ENCODE assay signal across 1 cellular context in the genomic region with DNA sequence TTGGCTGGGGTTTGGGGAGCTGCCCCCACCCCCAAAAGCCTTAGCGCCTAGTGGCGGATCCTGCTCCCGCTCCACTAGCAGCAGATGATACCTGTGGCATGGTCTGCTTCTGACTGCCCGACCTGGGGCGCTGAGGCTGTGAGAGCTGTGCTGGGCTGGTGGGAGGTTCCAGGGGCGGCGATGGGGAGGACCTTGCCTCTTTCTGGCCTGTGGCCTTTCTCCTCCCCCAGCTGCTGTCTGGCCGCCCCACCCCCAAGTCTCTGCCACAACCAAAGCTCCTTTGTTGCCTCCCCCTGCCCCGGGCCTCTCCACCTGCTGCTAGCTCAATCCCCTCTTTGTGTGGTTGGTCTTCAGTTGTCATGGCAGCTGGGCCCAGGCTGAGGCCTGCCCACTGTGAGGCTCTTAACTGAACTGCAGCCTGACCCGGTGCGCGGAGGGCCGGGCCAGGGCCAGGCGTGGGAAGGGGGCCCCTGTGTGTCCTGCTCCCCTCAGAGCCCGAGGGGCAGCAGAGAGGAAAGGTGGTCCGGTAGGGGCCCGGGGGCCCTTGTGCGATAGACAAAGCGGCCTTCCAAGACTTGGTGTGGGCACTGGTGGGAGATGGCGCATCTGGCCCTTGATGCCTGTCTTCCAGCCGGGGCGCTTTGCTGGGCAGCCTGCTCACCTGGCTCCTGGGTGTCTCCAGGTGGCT.
TF ChIP-seq lines count a peak whose summit lies in the region.

No MANE protein-coding gene starts in this region.

TF ChIP-seq in HepG2, 621 proteins besides CTCF, POLR2A, EP300 and RAD21 (continued from another document and continues in another):
- TF ChIP-seq, protein P1, sequence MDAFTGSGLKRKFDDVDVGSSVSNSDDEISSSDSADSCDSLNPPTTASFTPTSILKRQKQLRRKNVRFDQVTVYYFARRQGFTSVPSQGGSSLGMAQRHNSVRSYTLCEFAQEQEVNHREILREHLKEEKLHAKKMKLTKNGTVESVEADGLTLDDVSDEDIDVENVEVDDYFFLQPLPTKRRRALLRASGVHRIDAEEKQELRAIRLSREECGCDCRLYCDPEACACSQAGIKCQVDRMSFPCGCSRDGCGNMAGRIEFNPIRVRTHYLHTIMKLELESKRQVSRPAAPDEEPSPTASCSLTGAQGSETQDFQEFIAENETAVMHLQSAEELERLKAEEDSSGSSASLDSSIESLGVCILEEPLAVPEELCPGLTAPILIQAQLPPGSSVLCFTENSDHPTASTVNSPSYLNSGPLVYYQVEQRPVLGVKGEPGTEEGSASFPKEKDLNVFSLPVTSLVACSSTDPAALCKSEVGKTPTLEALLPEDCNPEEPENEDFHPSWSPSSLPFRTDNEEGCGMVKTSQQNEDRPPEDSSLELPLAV (CRISPR knock-in tag; conservative IDR thresholded peaks at IDR 0.05; ENCODE audit: low read depth) = no peak
- TF ChIP-seq, protein P2, sequence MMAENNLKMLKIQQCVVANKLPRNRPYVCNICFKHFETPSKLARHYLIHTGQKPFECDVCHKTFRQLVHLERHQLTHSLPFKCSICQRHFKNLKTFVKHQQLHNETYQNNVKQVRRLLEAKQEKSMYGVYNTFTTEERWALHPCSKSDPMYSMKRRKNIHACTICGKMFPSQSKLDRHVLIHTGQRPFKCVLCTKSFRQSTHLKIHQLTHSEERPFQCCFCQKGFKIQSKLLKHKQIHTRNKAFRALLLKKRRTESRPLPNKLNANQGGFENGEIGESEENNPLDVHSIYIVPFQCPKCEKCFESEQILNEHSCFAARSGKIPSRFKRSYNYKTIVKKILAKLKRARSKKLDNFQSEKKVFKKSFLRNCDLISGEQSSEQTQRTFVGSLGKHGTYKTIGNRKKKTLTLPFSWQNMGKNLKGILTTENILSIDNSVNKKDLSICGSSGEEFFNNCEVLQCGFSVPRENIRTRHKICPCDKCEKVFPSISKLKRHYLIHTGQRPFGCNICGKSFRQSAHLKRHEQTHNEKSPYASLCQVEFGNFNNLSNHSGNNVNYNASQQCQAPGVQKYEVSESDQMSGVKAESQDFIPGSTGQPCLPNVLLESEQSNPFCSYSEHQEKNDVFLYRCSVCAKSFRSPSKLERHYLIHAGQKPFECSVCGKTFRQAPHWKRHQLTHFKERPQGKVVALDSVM (CRISPR knock-in tag; IDR thresholded peaks at IDR 0.05) = peak; percentile 77
- peak; percentile 96 for TF ChIP-seq ZNF292 (CRISPR knock-in tag; IDR thresholded peaks at IDR 0.05; ENCODE audit: borderline replicate concordance, low read depth)
- no peak for TF ChIP-seq SMAD9 (CRISPR knock-in tag; IDR thresholded peaks at IDR 0.05)
- no peak for TF ChIP-seq GTF2F1 (IDR thresholded peaks at IDR 0.05; ENCODE audit: low read length)
- no peak for TF ChIP-seq ZNF317 (CRISPR knock-in tag; IDR thresholded peaks at IDR 0.05)
- TF ChIP-seq ZNF703 (CRISPR knock-in tag; IDR thresholded peaks at IDR 0.05; ENCODE audit: borderline replicate concordance) = no peak
- no peak for TF ChIP-seq ZFP37 (CRISPR knock-in tag; IDR thresholded peaks at IDR 0.05; ENCODE audit: borderline replicate concordance)
- no peak for TF ChIP-seq ZNF792 (CRISPR knock-in tag; IDR thresholded peaks at IDR 0.05)
- peak; percentile 44; the same call in 1 of the 2 replicates for TF ChIP-seq THAP11 (CRISPR knock-in tag; IDR thresholded peaks at IDR 0.05)
- TF ChIP-seq ATF7-NPFF (CRISPR knock-in tag; IDR thresholded peaks at IDR 0.05; ENCODE audit: low read depth) = peak; percentile 73
- 0 out of 2 replicates have a peak, but pooled peaks have one; percentile 45 for TF ChIP-seq BCL6 (CRISPR knock-in tag; IDR thresholded peaks at IDR 0.05)
- 0 out of 2 replicates have a peak, but pooled peaks have one; percentile 18 for TF ChIP-seq ZNF891 (CRISPR knock-in tag; IDR thresholded peaks at IDR 0.05)
- TF ChIP-seq, protein P3, sequence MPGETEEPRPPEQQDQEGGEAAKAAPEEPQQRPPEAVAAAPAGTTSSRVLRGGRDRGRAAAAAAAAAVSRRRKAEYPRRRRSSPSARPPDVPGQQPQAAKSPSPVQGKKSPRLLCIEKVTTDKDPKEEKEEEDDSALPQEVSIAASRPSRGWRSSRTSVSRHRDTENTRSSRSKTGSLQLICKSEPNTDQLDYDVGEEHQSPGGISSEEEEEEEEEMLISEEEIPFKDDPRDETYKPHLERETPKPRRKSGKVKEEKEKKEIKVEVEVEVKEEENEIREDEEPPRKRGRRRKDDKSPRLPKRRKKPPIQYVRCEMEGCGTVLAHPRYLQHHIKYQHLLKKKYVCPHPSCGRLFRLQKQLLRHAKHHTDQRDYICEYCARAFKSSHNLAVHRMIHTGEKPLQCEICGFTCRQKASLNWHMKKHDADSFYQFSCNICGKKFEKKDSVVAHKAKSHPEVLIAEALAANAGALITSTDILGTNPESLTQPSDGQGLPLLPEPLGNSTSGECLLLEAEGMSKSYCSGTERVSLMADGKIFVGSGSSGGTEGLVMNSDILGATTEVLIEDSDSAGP (CRISPR knock-in tag; IDR thresholded peaks at IDR 0.05; ENCODE audit: borderline replicate concordance) = peak; percentile 85
- peak; percentile 97 for TF ChIP-seq ZNF687 (CRISPR knock-in tag; IDR thresholded peaks at IDR 0.05)
- TF ChIP-seq ZSCAN21 (CRISPR knock-in tag; IDR thresholded peaks at IDR 0.05; ENCODE audit: borderline replicate concordance) = peak; percentile 80; the same call in 1 of the 2 replicates
- TF ChIP-seq ZMYM3 (CRISPR knock-in tag; IDR thresholded peaks at IDR 0.05) = peak; percentile 75; the same call in 1 of the 2 replicates
- peak; percentile 95 for TF ChIP-seq POLR2AphosphoS5 (IDR thresholded peaks at IDR 0.05; ENCODE audit: low read depth, low read length)
- TF ChIP-seq ZBTB33 (CRISPR knock-in tag; IDR thresholded peaks at IDR 0.05) = peak; percentile 13; the same call in 1 of the 2 replicates
- TF ChIP-seq NR3C1 (CRISPR knock-in tag; IDR thresholded peaks at IDR 0.05) = no peak
- no peak for TF ChIP-seq ZNF784 (CRISPR knock-in tag; IDR thresholded peaks at IDR 0.05; ENCODE audit: borderline replicate concordance)
- no peak for TF ChIP-seq ZNF431 (CRISPR knock-in tag; IDR thresholded peaks at IDR 0.05; ENCODE audit: borderline replicate concordance, low read depth)
- TF ChIP-seq HES4 (CRISPR knock-in tag; IDR thresholded peaks at IDR 0.05; ENCODE audit: borderline replicate concordance) = peak; percentile 16; the same call in 1 of the 2 replicates
- TF ChIP-seq ZNF460 (CRISPR knock-in tag; IDR thresholded peaks at IDR 0.05; ENCODE audit: borderline replicate concordance) = peak; percentile 99
- TF ChIP-seq, protein P4, sequence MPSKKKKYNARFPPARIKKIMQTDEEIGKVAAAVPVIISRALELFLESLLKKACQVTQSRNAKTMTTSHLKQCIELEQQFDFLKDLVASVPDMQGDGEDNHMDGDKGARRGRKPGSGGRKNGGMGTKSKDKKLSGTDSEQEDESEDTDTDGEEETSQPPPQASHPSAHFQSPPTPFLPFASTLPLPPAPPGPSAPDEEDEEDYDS (CRISPR knock-in tag; IDR thresholded peaks at IDR 0.05) = peak; percentile 93
- no peak for TF ChIP-seq GLI4 (CRISPR knock-in tag; IDR thresholded peaks at IDR 0.05; ENCODE audit: borderline replicate concordance)
- TF ChIP-seq RARA (CRISPR knock-in tag; IDR thresholded peaks at IDR 0.05) = peak; percentile 79
- TF ChIP-seq NRL (CRISPR knock-in tag; IDR thresholded peaks at IDR 0.05; ENCODE audit: borderline replicate concordance) = peak; percentile 52; the same call in 1 of the 2 replicates
- peak; percentile 70; the same call in 1 of the 2 replicates for TF ChIP-seq ZNF557 (CRISPR knock-in tag; IDR thresholded peaks at IDR 0.05)
- TF ChIP-seq RBFOX2 (IDR thresholded peaks at IDR 0.05; ENCODE audit: low read depth, low read length) = peak; percentile 90
- no peak for TF ChIP-seq ZBTB8A (CRISPR knock-in tag; IDR thresholded peaks at IDR 0.05; ENCODE audit: borderline replicate concordance, low read depth)
- no peak for TF ChIP-seq ZNF260 (CRISPR knock-in tag; IDR thresholded peaks at IDR 0.05; ENCODE audit: borderline replicate concordance, low read depth)
- no peak for TF ChIP-seq ZBTB1 (CRISPR knock-in tag; IDR thresholded peaks at IDR 0.05; ENCODE audit: borderline replicate concordance)
- TF ChIP-seq, protein P5, sequence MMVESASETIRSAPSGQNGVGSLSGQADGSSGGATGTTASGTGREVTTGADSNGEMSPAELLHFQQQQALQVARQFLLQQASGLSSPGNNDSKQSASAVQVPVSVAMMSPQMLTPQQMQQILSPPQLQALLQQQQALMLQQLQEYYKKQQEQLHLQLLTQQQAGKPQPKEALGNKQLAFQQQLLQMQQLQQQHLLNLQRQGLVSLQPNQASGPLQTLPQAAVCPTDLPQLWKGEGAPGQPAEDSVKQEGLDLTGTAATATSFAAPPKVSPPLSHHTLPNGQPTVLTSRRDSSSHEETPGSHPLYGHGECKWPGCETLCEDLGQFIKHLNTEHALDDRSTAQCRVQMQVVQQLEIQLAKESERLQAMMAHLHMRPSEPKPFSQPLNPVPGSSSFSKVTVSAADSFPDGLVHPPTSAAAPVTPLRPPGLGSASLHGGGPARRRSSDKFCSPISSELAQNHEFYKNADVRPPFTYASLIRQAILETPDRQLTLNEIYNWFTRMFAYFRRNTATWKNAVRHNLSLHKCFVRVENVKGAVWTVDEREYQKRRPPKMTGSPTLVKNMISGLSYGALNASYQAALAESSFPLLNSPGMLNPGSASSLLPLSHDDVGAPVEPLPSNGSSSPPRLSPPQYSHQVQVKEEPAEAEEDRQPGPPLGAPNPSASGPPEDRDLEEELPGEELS (CRISPR knock-in tag; IDR thresholded peaks at IDR 0.05) = peak; percentile 77
- TF ChIP-seq ZSCAN20 (CRISPR knock-in tag; IDR thresholded peaks at IDR 0.05; ENCODE audit: borderline replicate concordance) = no peak
- TF ChIP-seq PAWR (CRISPR knock-in tag; IDR thresholded peaks at IDR 0.05; ENCODE audit: borderline replicate concordance) = no peak
- TF ChIP-seq NR1H2 (CRISPR knock-in tag; IDR thresholded peaks at IDR 0.05; ENCODE audit: borderline replicate concordance, low read depth) = no peak; the same call in 1 of the 2 replicates
- TF ChIP-seq JUNB (CRISPR knock-in tag; IDR thresholded peaks at IDR 0.05; ENCODE audit: borderline replicate concordance) = no peak
- peak; percentile 38; the same call in 1 of the 2 replicates for TF ChIP-seq ZNF337 (CRISPR knock-in tag; IDR thresholded peaks at IDR 0.05; ENCODE audit: borderline replicate concordance, low read depth)
- TF ChIP-seq TBX3 (IDR thresholded peaks at IDR 0.05; ENCODE audit: borderline replicate concordance) = 0 out of 2 replicates have a peak, but pooled peaks have one; percentile 10
- peak; percentile 13; the same call in 1 of the 2 replicates for TF ChIP-seq GATAD1 (CRISPR knock-in tag; IDR thresholded peaks at IDR 0.05)
- no peak for TF ChIP-seq SRF (IDR thresholded peaks at IDR 0.05; ENCODE audit: low read depth, low read length)
- peak; percentile 63 for TF ChIP-seq NR2C2 (CRISPR knock-in tag; IDR thresholded peaks at IDR 0.05; ENCODE audit: borderline replicate concordance)
- peak; percentile 89 for TF ChIP-seq XRCC5 (optimal IDR thresholded peaks at IDR 0.05; ENCODE audit: low read length)
